In genomic region chr6:167349816-167350215, GRCh38 we compare ENCODE assay signal across 11 cellular contexts. TPM values are rescaled to one million over a fixed set of nuclear protein-coding genes. Genes with fewer than 3 reads are reported as not detected.
A peak's percentile ranks its signal among the peaks of the same experiment; 100 is the strongest.
DNase-seq lines count a peak whose midpoint lies in the region; ATAC-seq and TF ChIP-seq lines count a peak whose summit lies in the region.
"Had no signal": no experiment of that assay in that cellular context is flagged by ENCODE, and none has a peak within 500 bp of the region (broad histone marks: within the 10 kb centered on the region; RNA-seq: fewer than 3 reads in every experiment).

No MANE protein-coding gene starts in this region.

- H3K27ac Mint-ChIP-seq in T-cell (peak overlapping the region; percentile 53 to 95), glutamatergic neuron (ENCODE audit: unreplicated experiment) (peak overlapping the region; percentile 74), progenitor cell of endocrine pancreas (peak overlapping the region; percentile 62)

- H3K4me3 Mint-ChIP-seq in T-cell = peak overlapping the region; percentile 86 to 92 (median 89)
- H3K4me3 Mint-ChIP-seq in glutamatergic neuron (ENCODE audit: unreplicated experiment) = peak overlapping the region; percentile 88
- H3K4me3 Mint-ChIP-seq in progenitor cell of endocrine pancreas (ENCODE audit: low read depth) = peak overlapping the region; percentile 66

- H3K27me3 Mint-ChIP-seq in T-cell (peaks cover 2 to 5% of the 10 kb centered on the region in 2 donors), glutamatergic neuron (ENCODE audit: unreplicated experiment) (peaks cover 4% of the 10 kb centered on the region), progenitor cell of endocrine pancreas (peaks cover 6% of the 10 kb centered on the region)

- CTCF ChIA-PET in T-cell (lab: Charles Lee) = no interaction called here

- TF ChIP-seq CTCF in glutamatergic neuron (IDR thresholded peaks at IDR 0.05; ENCODE audit: partially characterized antibody, unreplicated experiment) (no peak), progenitor cell of endocrine pancreas (IDR thresholded peaks at IDR 0.05; ENCODE audit: unreplicated experiment) (no peak), foreskin fibroblast (IDR thresholded peaks at IDR 0.05; ENCODE audit: low read depth, low read length) (no peak)

- ATAC-seq in T-cell (replicated peaks in 1 of 4) = no peak

- H3K4me1 Mint-ChIP-seq in T-cell (peaks cover 14 to 22% (median 18%) of the 10 kb centered on the region in 3 donors), glutamatergic neuron (ENCODE audit: low read depth, unreplicated experiment) (peaks cover 16% of the 10 kb centered on the region), progenitor cell of endocrine pancreas (ENCODE audit: low read depth) (peaks cover 32% of the 10 kb centered on the region)

- H3K36me3 Mint-ChIP-seq in T-cell = no peaks in the 10 kb centered on the region
- peaks cover 9% of the 10 kb centered on the region for H3K36me3 Mint-ChIP-seq in glutamatergic neuron (ENCODE audit: unreplicated experiment)
- peaks cover 15% of the 10 kb centered on the region for H3K36me3 Mint-ChIP-seq in progenitor cell of endocrine pancreas (ENCODE audit: insufficient read depth)

- H3K9me3 Mint-ChIP-seq in T-cell (no peaks in the 10 kb centered on the region), glutamatergic neuron (ENCODE audit: unreplicated experiment) (peaks cover 14% of the 10 kb centered on the region), progenitor cell of endocrine pancreas (ENCODE audit: low read depth) (peaks cover 30% of the 10 kb centered on the region)

- H3K4me3 ChIP-seq in foreskin fibroblast (ENCODE audit: low read depth in 1 of 2, low read length in 2 of 2) = no peak overlapping the region

- DNase-seq in ELF-1 (ENCODE audit: low read depth, low spot score) (peak; percentile 14), T-cell (no peak), glutamatergic neuron (no peak), progenitor cell of endocrine pancreas (ENCODE audit: low spot score, unreplicated experiment) (no peak), COLO829 (ENCODE audit: low spot score) (no peak), foreskin fibroblast (no peak)
- no peak for DNase-seq in stimulated activated CD4-positive, alpha-beta T cell treated with anti-CD3 and anti-CD28 coated beads, Interleukin-4, amount 100 ng/mL, for 4 hours
- DNase-seq: NCI-H446 treated with DMSO at 0.1 percent for 48 hours, RPMI8226 had no signal

- POLR2A ChIA-PET in T-cell (lab: Charles Lee) = no interaction called here

RNA-seq across cellular contexts. Expression of gene TTLL2, which starts 24.9 kb away (rescaled TPM):
- total RNA-seq in T-cell (not detected), glutamatergic neuron (ENCODE audit: unreplicated experiment) (not detected), progenitor cell of endocrine pancreas (not detected in 2 replicates)
- total RNA-seq: mucosa of gallbladder, thoracic aorta had no signal

RNA-seq across cellular contexts. Expression of gene UNC93A, which starts 58.7 kb away (rescaled TPM):
- total RNA-seq in T-cell = not detected
- total RNA-seq in glutamatergic neuron (ENCODE audit: unreplicated experiment) = not detected
- total RNA-seq in progenitor cell of endocrine pancreas = 8.1 and 12.8 TPM in 2 replicates
- total RNA-seq: thoracic aorta had no signal
